Comparison of ENCODE assay signal across 39 cellular contexts in genomic region chr2:151207100-151207499, GRCh38.
"Had no signal": no experiment of that assay in that cellular context is flagged by ENCODE, and none has a peak within 500 bp of the region (broad histone marks: within the 10 kb centered on the region; RNA-seq: fewer than 3 reads in every experiment).

No MANE protein-coding gene starts in this region.

- ATAC-seq: activated naive CD4-positive, alpha-beta T cell treated with anti-CD3 and anti-CD28 coated beads, Interleukin-2, amount 50 U/mL, for 72 hours; activated naive CD8-positive, alpha-beta T cell treated with anti-CD3 and anti-CD28 coated beads, Interleukin-2, amount 50 U/mL, for 24 hours; activated T-cell treated with anti-CD3 and anti-CD28 coated beads, Interleukin-2, amount 50 U/mL, for 4 hours; activated T-cell treated with anti-CD3 and anti-CD28 coated beads, Interleukin-2, amount 50 U/mL, for 72 hours; activated T-helper 17 cell treated with anti-CD3 and anti-CD28 coated beads, Interleukin-2, amount 50 U/mL, for 72 hours; body of pancreas had no signal

- DNase-seq: activated effector memory CD4-positive, alpha-beta T cell treated with anti-CD3 and anti-CD28 coated beads, Interleukin-2, amount 50 U/mL, for 16 hours; activated effector memory CD4-positive, alpha-beta T cell treated with Interleukin-2 at 50 U/mL for 16 hours; activated gamma-delta T cell; activated gamma-delta T cell treated with Interleukin-2 at 50 U/mL for 16 hours; activated naive CD4-positive, alpha-beta T cell; activated naive CD4-positive, alpha-beta T cell treated with anti-CD3 and anti-CD28 coated beads for 36 hours; activated naive CD4-positive, alpha-beta T cell treated with anti-CD3 and anti-CD28 coated beads, Interleukin-2, amount 10 ng/mL, durations not matched to agents 7 days and 5 days; activated naive CD4-positive, alpha-beta T cell treated with anti-CD3 and anti-CD28 coated beads, Interleukin-2, amount 50 U/mL, for 16 hours; activated naive CD4-positive, alpha-beta T cell treated with Interleukin-2 at 50 U/mL for 16 hours; activated naive CD8-positive, alpha-beta T cell treated with anti-CD3 and anti-CD28 coated beads for 36 hours; activated naive CD8-positive, alpha-beta T cell treated with anti-CD3 and anti-CD28 coated beads, Interleukin-2, amount 10 ng/mL, durations not matched to agents 7 days and 5 days; activated naive CD8-positive, alpha-beta T cell treated with anti-CD3 and anti-CD28 coated beads, Interleukin-2, amount 50 U/mL, for 24 hours; activated T-cell treated with anti-CD3 and anti-CD28 coated beads, Interleukin-2, amount 50 U/mL, for 4 hours; activated T-cell treated with anti-CD3 and anti-CD28 coated beads, Interleukin-2, amount 50 U/mL, for 48 hours; activated T-cell treated with anti-CD3 and anti-CD28 coated beads, Interleukin-2, amount 50 U/mL, for 72 hours; adrenal gland; amniotic stem cell; amygdala; anterior cingulate cortex; aorta; body of pancreas; brain microvascular endothelial cell; caudate nucleus; central memory CD4-positive, alpha-beta T cell; cerebellar nuclear complex had no signal

- H3K9me3 ChIP-seq: adrenal gland, ascending aorta, body of pancreas, breast epithelium had no signal

- H3K4me3 ChIP-seq: adrenal gland, ascending aorta, body of pancreas, breast epithelium, cardiac muscle cell had no signal

- H3K27ac ChIP-seq: adrenal gland, ascending aorta, body of pancreas, brain microvascular endothelial cell, breast epithelium, cardiac muscle cell had no signal

- H3K9me3 Mint-ChIP-seq: activated naive CD4-positive, alpha-beta T cell treated with anti-CD3 and anti-CD28 coated beads for 36 hours; activated naive CD4-positive, alpha-beta T cell treated with anti-CD3 and anti-CD28 coated beads, Interleukin-2, amount 10 ng/mL, durations not matched to agents 7 days and 5 days; activated naive CD4-positive, alpha-beta T cell treated with anti-CD3 and anti-CD28 coated beads, Interleukin-2, amount 50 U/mL, for 24 hours; activated naive CD8-positive, alpha-beta T cell treated with anti-CD3 and anti-CD28 coated beads for 36 hours; activated naive CD8-positive, alpha-beta T cell treated with anti-CD3 and anti-CD28 coated beads, Interleukin-2, amount 50 U/mL, for 24 hours; activated T-cell treated with anti-CD3 and anti-CD28 coated beads, Interleukin-2, amount 50 U/mL, for 4 hours; activated T-cell treated with anti-CD3 and anti-CD28 coated beads, Interleukin-2, amount 50 U/mL, for 72 hours; activated T-helper 1 cell treated with anti-CD3 and anti-CD28 coated beads, Interleukin-12 subunit alpha, Interleukin-12 subunit beta, Interleukin-2, Interleukin-4 antibody, amounts not matched to agents 30 ng/mL and 10 ng/mL and 1 ng/mL, durations not matched to agents 14 hours and 24 hours and 36 hours; activated T-helper 17 cell treated with anti-CD3 and anti-CD28 coated beads, Interleukin-2, amount 50 U/mL, for 72 hours; activated T-helper 2 cell treated with anti-CD3 and anti-CD28 coated beads, Interferon-gamma antibody, Interleukin-2, Interleukin-4, amounts not matched to agents 10 μg/mL and 5 μg/mL and 100 μg/mL, durations not matched to agents 14 hours and 24 hours and 36 hours; central memory CD8-positive, alpha-beta T cell had no signal

- H3K4me1 Mint-ChIP-seq: activated naive CD4-positive, alpha-beta T cell treated with anti-CD3 and anti-CD28 coated beads, Interleukin-2, amount 10 ng/mL, durations not matched to agents 7 days and 5 days; activated naive CD4-positive, alpha-beta T cell treated with anti-CD3 and anti-CD28 coated beads, Interleukin-2, amount 50 U/mL, for 24 hours; activated naive CD8-positive, alpha-beta T cell treated with anti-CD3 and anti-CD28 coated beads for 36 hours; activated naive CD8-positive, alpha-beta T cell treated with anti-CD3 and anti-CD28 coated beads, Interleukin-2, amount 10 ng/mL, durations not matched to agents 7 days and 5 days; activated naive CD8-positive, alpha-beta T cell treated with anti-CD3 and anti-CD28 coated beads, Interleukin-2, amount 50 U/mL, for 24 hours; activated T-helper 17 cell treated with anti-CD3 and anti-CD28 coated beads, Interleukin-2, amount 50 U/mL, for 72 hours; central memory CD8-positive, alpha-beta T cell had no signal

- H3K27me3 ChIP-seq: adrenal gland, ascending aorta, body of pancreas, brain microvascular endothelial cell, breast epithelium, cardiac muscle cell had no signal

- H3K27ac Mint-ChIP-seq: activated naive CD4-positive, alpha-beta T cell treated with anti-CD3 and anti-CD28 coated beads for 36 hours; activated naive CD4-positive, alpha-beta T cell treated with anti-CD3 and anti-CD28 coated beads, Interleukin-2, amount 10 ng/mL, durations not matched to agents 7 days and 5 days; activated naive CD4-positive, alpha-beta T cell treated with anti-CD3 and anti-CD28 coated beads, Interleukin-2, amount 50 U/mL, for 24 hours; activated naive CD4-positive, alpha-beta T cell treated with anti-CD3 and anti-CD28 coated beads, Interleukin-2, amount 50 U/mL, for 72 hours; activated naive CD8-positive, alpha-beta T cell; activated naive CD8-positive, alpha-beta T cell treated with anti-CD3 and anti-CD28 coated beads for 36 hours; activated naive CD8-positive, alpha-beta T cell treated with anti-CD3 and anti-CD28 coated beads, Interleukin-2, amount 10 ng/mL, durations not matched to agents 7 days and 5 days; activated naive CD8-positive, alpha-beta T cell treated with anti-CD3 and anti-CD28 coated beads, Interleukin-2, amount 50 U/mL, for 24 hours; activated T-cell treated with anti-CD3 and anti-CD28 coated beads, Interleukin-2, amount 50 U/mL, for 72 hours; activated T-helper 1 cell treated with anti-CD3 and anti-CD28 coated beads, Interleukin-12 subunit alpha, Interleukin-12 subunit beta, Interleukin-2, Interleukin-4 antibody, amounts not matched to agents 30 ng/mL and 10 ng/mL and 1 ng/mL, durations not matched to agents 14 hours and 24 hours and 36 hours; activated T-helper 17 cell treated with anti-CD3 and anti-CD28 coated beads, Interleukin-2, amount 50 U/mL, for 72 hours; activated T-helper 2 cell treated with anti-CD3 and anti-CD28 coated beads, Interferon-gamma antibody, Interleukin-2, Interleukin-4, amounts not matched to agents 10 μg/mL and 5 μg/mL and 100 μg/mL, durations not matched to agents 14 hours and 24 hours and 36 hours had no signal

- H3K4me3 Mint-ChIP-seq: activated naive CD4-positive, alpha-beta T cell treated with anti-CD3 and anti-CD28 coated beads for 36 hours; activated naive CD4-positive, alpha-beta T cell treated with anti-CD3 and anti-CD28 coated beads, Interleukin-2, amount 10 ng/mL, durations not matched to agents 7 days and 5 days; activated naive CD4-positive, alpha-beta T cell treated with anti-CD3 and anti-CD28 coated beads, Interleukin-2, amount 50 U/mL, for 24 hours; activated naive CD8-positive, alpha-beta T cell; activated naive CD8-positive, alpha-beta T cell treated with anti-CD3 and anti-CD28 coated beads for 36 hours; activated naive CD8-positive, alpha-beta T cell treated with anti-CD3 and anti-CD28 coated beads, Interleukin-2, amount 10 ng/mL, durations not matched to agents 7 days and 5 days; activated naive CD8-positive, alpha-beta T cell treated with anti-CD3 and anti-CD28 coated beads, Interleukin-2, amount 50 U/mL, for 24 hours; activated T-cell treated with anti-CD3 and anti-CD28 coated beads, Interleukin-2, amount 50 U/mL, for 4 hours; activated T-cell treated with anti-CD3 and anti-CD28 coated beads, Interleukin-2, amount 50 U/mL, for 72 hours; activated T-helper 1 cell treated with anti-CD3 and anti-CD28 coated beads, Interleukin-12 subunit alpha, Interleukin-12 subunit beta, Interleukin-2, Interleukin-4 antibody, amounts not matched to agents 30 ng/mL and 10 ng/mL and 1 ng/mL, durations not matched to agents 14 hours and 24 hours and 36 hours; activated T-helper 17 cell treated with anti-CD3 and anti-CD28 coated beads, Interleukin-2, amount 50 U/mL, for 72 hours; brain; central memory CD8-positive, alpha-beta T cell had no signal

- H3K36me3 ChIP-seq: adrenal gland, ascending aorta, brain microvascular endothelial cell, breast epithelium, cardiac muscle cell had no signal

- H3K4me1 ChIP-seq: adrenal gland, ascending aorta, body of pancreas, breast epithelium had no signal

- H3K27me3 Mint-ChIP-seq: activated naive CD4-positive, alpha-beta T cell treated with anti-CD3 and anti-CD28 coated beads, Interleukin-2, amount 50 U/mL, for 24 hours; brain had no signal

- FAIRE-seq: astrocyte, bronchial epithelial cell, colon had no signal
